20 cellular contexts compared by ENCODE assay signal in the genomic region with DNA sequence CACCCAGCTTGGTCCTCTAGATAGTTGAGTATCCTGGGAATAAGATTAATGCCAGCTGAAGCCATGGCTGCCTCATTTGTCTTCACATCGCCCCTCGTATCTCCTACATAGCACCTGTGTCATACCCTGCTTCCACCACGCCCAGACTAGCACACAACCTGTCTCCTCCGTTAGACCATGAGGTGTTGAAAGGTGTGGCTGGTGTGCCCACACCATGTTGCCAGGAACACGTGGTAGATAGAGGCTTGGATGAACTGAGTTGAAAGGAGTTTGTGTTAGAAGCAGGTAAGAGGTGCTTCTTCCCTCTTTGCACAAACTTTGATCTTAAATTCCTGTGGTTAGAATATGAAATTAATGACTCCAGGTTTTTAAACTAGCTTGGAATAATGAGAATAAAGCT. TPM values are rescaled to one million over a fixed set of nuclear protein-coding genes. Genes with fewer than 3 reads are reported as not detected.
DNase-seq lines count a peak whose midpoint lies in the region; ATAC-seq lines count a peak whose summit lies in the region.
"Had no signal": no experiment of that assay in that cellular context is flagged by ENCODE, and none has a peak within 500 bp of the region (broad histone marks: within the 10 kb centered on the region; RNA-seq: fewer than 3 reads in every experiment).

No MANE protein-coding gene starts in this region.

- H3K4me1 Mint-ChIP-seq in T-helper 1 cell treated with Interleukin-12 subunit alpha and Interleukin-12 subunit beta and Interleukin-4 antibody, amounts not matched to agents 30 μg/mL and 1 μg/mL, for 36 hours (ENCODE audit: low read depth) = peaks cover 75% of the 10 kb centered on the region
- peaks cover 94% of the 10 kb centered on the region for H3K4me1 Mint-ChIP-seq in stimulated activated naive CD8-positive, alpha-beta T cell treated with anti-CD3 and anti-CD28 coated beads, Interleukin-15, Interleukin-2, amounts not matched to agents 100 ng/mL and 50 ng/mL, for 24 hours (ENCODE audit: low read depth)
- peaks cover 98% of the 10 kb centered on the region for H3K4me1 Mint-ChIP-seq in stimulated activated naive CD8-positive, alpha-beta T cell treated with anti-CD3 and anti-CD28 coated beads, Interleukin-15, amount 100 ng/mL, for 72 hours
- H3K4me1 Mint-ChIP-seq in effector memory CD8-positive, alpha-beta T cell (ENCODE audit: low read depth in 2 of 2) = peaks cover 30 to 31% of the 10 kb centered on the region in 2 donors
- H3K4me1 Mint-ChIP-seq: GM23338 had no signal

- no peak for ATAC-seq in stimulated activated naive CD8-positive, alpha-beta T cell treated with anti-CD3 and anti-CD28 coated beads, Interleukin-15, amount 100 ng/mL, for 72 hours
- no peak for ATAC-seq in effector memory CD8-positive, alpha-beta T cell (replicated peaks)
- ATAC-seq in HG03025 (IDR thresholded peaks at IDR 0.05; ENCODE audit: low FRiP score, unreplicated experiment) (no peak), left ventricle myocardium superior (no peak)
- ATAC-seq: GM23338, right cardiac atrium had no signal

- no peak overlapping the region for H3K4me3 Mint-ChIP-seq in T-helper 1 cell treated with Interleukin-12 subunit alpha and Interleukin-12 subunit beta and Interleukin-4 antibody, amounts not matched to agents 30 μg/mL and 1 μg/mL, for 36 hours
- H3K4me3 Mint-ChIP-seq in stimulated activated naive CD8-positive, alpha-beta T cell treated with anti-CD3 and anti-CD28 coated beads, Interleukin-15, Interleukin-2, amounts not matched to agents 100 ng/mL and 50 ng/mL, for 24 hours = no peak overlapping the region
- peak overlapping the region in 1 of 2 donors; percentile 50 for H3K4me3 Mint-ChIP-seq in stimulated activated naive CD8-positive, alpha-beta T cell treated with anti-CD3 and anti-CD28 coated beads, Interleukin-15, amount 100 ng/mL, for 72 hours
- H3K4me3 Mint-ChIP-seq in effector memory CD8-positive, alpha-beta T cell = no peak overlapping the region
- H3K4me3 Mint-ChIP-seq: activated naive CD8-positive, alpha-beta T cell treated with anti-CD3 and anti-CD28 coated beads, Interleukin-2, amount 10 ng/mL, durations not matched to agents 7 days and 5 days; GM23338 had no signal

- H3K9me3 Mint-ChIP-seq in T-helper 1 cell treated with Interleukin-12 subunit alpha and Interleukin-12 subunit beta and Interleukin-4 antibody, amounts not matched to agents 30 μg/mL and 1 μg/mL, for 36 hours = no peaks in the 10 kb centered on the region
- no peaks in the 10 kb centered on the region for H3K9me3 Mint-ChIP-seq in stimulated activated naive CD8-positive, alpha-beta T cell treated with anti-CD3 and anti-CD28 coated beads, Interleukin-15, Interleukin-2, amounts not matched to agents 100 ng/mL and 50 ng/mL, for 24 hours
- no peaks in the 10 kb centered on the region for H3K9me3 Mint-ChIP-seq in stimulated activated naive CD8-positive, alpha-beta T cell treated with anti-CD3 and anti-CD28 coated beads, Interleukin-15, amount 100 ng/mL, for 72 hours
- no peaks in the 10 kb centered on the region for H3K9me3 Mint-ChIP-seq in effector memory CD8-positive, alpha-beta T cell
- H3K9me3 Mint-ChIP-seq: activated naive CD8-positive, alpha-beta T cell treated with anti-CD3 and anti-CD28 coated beads, Interleukin-2, amount 10 ng/mL, durations not matched to agents 7 days and 5 days; GM23338 had no signal

- no peaks in the 10 kb centered on the region for H3K27me3 Mint-ChIP-seq in T-helper 1 cell treated with Interleukin-12 subunit alpha and Interleukin-12 subunit beta and Interleukin-4 antibody, amounts not matched to agents 30 μg/mL and 1 μg/mL, for 36 hours (ENCODE audit: low read depth)
- H3K27me3 Mint-ChIP-seq in stimulated activated naive CD8-positive, alpha-beta T cell treated with anti-CD3 and anti-CD28 coated beads, Interleukin-15, Interleukin-2, amounts not matched to agents 100 ng/mL and 50 ng/mL, for 24 hours = no peaks in the 10 kb centered on the region
- no peaks in the 10 kb centered on the region for H3K27me3 Mint-ChIP-seq in stimulated activated naive CD8-positive, alpha-beta T cell treated with anti-CD3 and anti-CD28 coated beads, Interleukin-15, amount 100 ng/mL, for 72 hours
- no peaks in the 10 kb centered on the region for H3K27me3 Mint-ChIP-seq in effector memory CD8-positive, alpha-beta T cell
- H3K27me3 Mint-ChIP-seq: activated naive CD8-positive, alpha-beta T cell treated with anti-CD3 and anti-CD28 coated beads, Interleukin-2, amount 10 ng/mL, durations not matched to agents 7 days and 5 days had no signal

- intact Hi-C loops in left ventricle myocardium superior (cut with micrococcal nuclease) = no loop called here

- peak overlapping the region; percentile 53 for H3K27ac Mint-ChIP-seq in T-helper 1 cell treated with Interleukin-12 subunit alpha and Interleukin-12 subunit beta and Interleukin-4 antibody, amounts not matched to agents 30 μg/mL and 1 μg/mL, for 36 hours
- peak overlapping the region; percentile 79 for H3K27ac Mint-ChIP-seq in stimulated activated naive CD8-positive, alpha-beta T cell treated with anti-CD3 and anti-CD28 coated beads, Interleukin-15, Interleukin-2, amounts not matched to agents 100 ng/mL and 50 ng/mL, for 24 hours
- H3K27ac Mint-ChIP-seq in stimulated activated naive CD8-positive, alpha-beta T cell treated with anti-CD3 and anti-CD28 coated beads, Interleukin-15, amount 100 ng/mL, for 72 hours = peak overlapping the region in 1 of 2 donors; percentile 93
- H3K27ac Mint-ChIP-seq in effector memory CD8-positive, alpha-beta T cell = peak overlapping the region; percentile 9 to 45
- H3K27ac Mint-ChIP-seq: activated naive CD8-positive, alpha-beta T cell treated with anti-CD3 and anti-CD28 coated beads, Interleukin-2, amount 10 ng/mL, durations not matched to agents 7 days and 5 days; GM23338 had no signal

- DNase-seq in T-helper 1 cell (no peak), AG08395 (ENCODE audit: low spot score) (no peak), left ventricle myocardium superior (no peak)
- DNase-seq in stimulated activated naive CD8-positive, alpha-beta T cell treated with anti-CD3 and anti-CD28 coated beads, Interleukin-15, amount 100 ng/mL, for 72 hours = no peak
- no peak for DNase-seq in effector memory CD8-positive, alpha-beta T cell
- DNase-seq: activated CD4-positive, alpha-beta T cell treated with anti-CD3 and anti-CD28 coated beads, Interleukin-2, amount 50 U/mL, for 4 hours; activated naive CD8-positive, alpha-beta T cell treated with anti-CD3 and anti-CD28 coated beads, Interleukin-2, amount 10 ng/mL, durations not matched to agents 7 days and 5 days; central memory CD4-positive, alpha-beta T cell; dermis blood vessel endothelial cell; esophagus squamous epithelium; NCI-H1436 treated with DMSO at 0.1 percent for 48 hours; NCI-H2107; NCI-H748 treated with DMSO at 0.1 percent for 48 hours; posterior cingulate gyrus; right cardiac atrium; spleen had no signal

- peaks cover 9% of the 10 kb centered on the region for H3K36me3 Mint-ChIP-seq in T-helper 1 cell treated with Interleukin-12 subunit alpha and Interleukin-12 subunit beta and Interleukin-4 antibody, amounts not matched to agents 30 μg/mL and 1 μg/mL, for 36 hours (ENCODE audit: low read depth)
- no peaks in the 10 kb centered on the region for H3K36me3 Mint-ChIP-seq in stimulated activated naive CD8-positive, alpha-beta T cell treated with anti-CD3 and anti-CD28 coated beads, Interleukin-15, Interleukin-2, amounts not matched to agents 100 ng/mL and 50 ng/mL, for 24 hours (ENCODE audit: low read depth)
- H3K36me3 Mint-ChIP-seq in effector memory CD8-positive, alpha-beta T cell (ENCODE audit: insufficient read depth) = peaks cover 3% of the 10 kb centered on the region

RNA-seq across cellular contexts. Expression of gene RGCC, which starts 40.1 kb away (rescaled TPM):
- total RNA-seq in left ventricle myocardium superior = 40.2 TPM
